20 cellular contexts compared by ENCODE assay signal in genomic region chr16:24111903-24112302, GRCh38.
A peak's percentile ranks its signal among the peaks of the same experiment; 100 is the strongest.
DNase-seq lines count a peak whose midpoint lies in the region; ATAC-seq, FAIRE-seq and TF ChIP-seq lines count a peak whose summit lies in the region.
"Had no signal": no experiment of that assay in that cellular context is flagged by ENCODE, and none has a peak within 500 bp of the region (broad histone marks: within the 10 kb centered on the region; RNA-seq: fewer than 3 reads in every experiment).

No MANE protein-coding gene starts in this region.

- in situ Hi-C loops in IMR-90 (cut with MboI; ENCODE audit: low sequenced_read_pairs) = no loop called here

- H3K9ac ChIP-seq in IMR-90 (ENCODE audit: low read depth, low read length) = no peak overlapping the region
- H3K9ac ChIP-seq: BLaER1 had no signal

- H3K9me3 ChIP-seq in A549 (no peaks in the 10 kb centered on the region), IMR-90 (ENCODE audit: control insufficient read depth, insufficient read depth, low read length) (no peaks in the 10 kb centered on the region)
- H3K9me3 ChIP-seq: BLaER1, Caco-2, HAP-1 had no signal

- H3K4me1 ChIP-seq in A549 (no peaks in the 10 kb centered on the region), IMR-90 (ENCODE audit: control insufficient read depth, insufficient read depth, low read length) (no peaks in the 10 kb centered on the region)
- H3K4me1 ChIP-seq: BLaER1, Caco-2, HAP-1 had no signal

- no peak for DNase-seq in A549 (ENCODE audit: low read depth in 1 of 2, low spot score in 1 of 2)
- DNase-seq in IMR-90 = no peak
- no peak for DNase-seq in effector memory CD8-positive, alpha-beta T cell
- no peak for DNase-seq in stimulated activated naive B cell treated with anti-CD40 and anti-IgM and Interleukin-4, amounts not matched to agents 10 μg/mL and 1 μg/mL and 100 μg/mL, for 72 hours
- DNase-seq in foreskin fibroblast = no peak
- DNase-seq: Caco-2; CD4-positive, CD25-positive, alpha-beta regulatory T cell; CD8-positive, alpha-beta T cell; DMS153; DND-41; GOT3; HFFc6 had no signal

- TF ChIP-seq CTCF in A549 (IDR thresholded peaks at IDR 0.05) (no peak), IMR-90 (conservative IDR thresholded peaks at IDR 0.05; ENCODE audit: low read depth, low read length) (no peak), foreskin fibroblast (IDR thresholded peaks at IDR 0.05; ENCODE audit: low read depth, low read length) (no peak)

- H3K18ac ChIP-seq in IMR-90 (ENCODE audit: low read depth, low read length) = no peak overlapping the region

- H3K9me3 Mint-ChIP-seq in effector memory CD8-positive, alpha-beta T cell = no peaks in the 10 kb centered on the region
- H3K9me3 Mint-ChIP-seq in stimulated activated naive B cell treated with anti-CD40 and anti-IgM and Interleukin-4, amounts not matched to agents 10 μg/mL and 1 μg/mL and 100 μg/mL, for 72 hours = peaks cover 0 to 6% of the 10 kb centered on the region in 2 donors
- H3K9me3 Mint-ChIP-seq: CD8-positive, alpha-beta T cell had no signal

- no peaks in the 10 kb centered on the region for H3K27me3 ChIP-seq in IMR-90 (ENCODE audit: control insufficient read depth, insufficient read depth, low read length)
- H3K27me3 ChIP-seq: BLaER1 had no signal

- peaks cover 30% of the 10 kb centered on the region for H3K36me3 Mint-ChIP-seq in effector memory CD8-positive, alpha-beta T cell (ENCODE audit: insufficient read depth)
- H3K36me3 Mint-ChIP-seq in stimulated activated naive B cell treated with anti-CD40 and anti-IgM and Interleukin-4, amounts not matched to agents 10 μg/mL and 1 μg/mL and 100 μg/mL, for 72 hours = peaks cover 34 to 45% of the 10 kb centered on the region in 2 donors

- 54% methylated on average over 2 of the region's 2 CpGs for WGBS in A549 (ENCODE audit: missing lambda C conversion rate)
- 44% methylated on average over 2 of the region's 2 CpGs; no CpG with 5 or more reads in 1 of the 2 experiments for WGBS in IMR-90 (ENCODE audit: extremely low coverage in 2 of 2, insufficient read length in 1 of 2), 2 experiments

- H3K9me1 ChIP-seq in IMR-90 (ENCODE audit: insufficient read depth, low read length) = no peaks in the 10 kb centered on the region

- H4K20me1 ChIP-seq in IMR-90 (ENCODE audit: insufficient read depth, low read length) = no peaks in the 10 kb centered on the region
- H4K20me1 ChIP-seq: BLaER1 had no signal

- H2AFZ ChIP-seq in IMR-90 (replicated peaks; ENCODE audit: low read length, poor library complexity) = no peak overlapping the region

- intact Hi-C loops in IMR-90 (cut with micrococcal nuclease) = no loop called here

- no peak overlapping the region for H3K4me2 ChIP-seq in A549
- H3K4me2 ChIP-seq in IMR-90 (ENCODE audit: low read depth, low read length) = no peak overlapping the region
- H3K4me2 ChIP-seq: BLaER1 had no signal

- H3K23ac ChIP-seq in IMR-90 (ENCODE audit: low read depth, low read length) = no peak overlapping the region

- H3K36me3 ChIP-seq in IMR-90 (ENCODE audit: control insufficient read depth, insufficient read depth, low read length) = no peaks in the 10 kb centered on the region
- H3K36me3 ChIP-seq: BLaER1, HAP-1 had no signal

- H3K27ac ChIP-seq in A549 (no peak overlapping the region), IMR-90 (ENCODE audit: insufficient read depth, low read length) (no peak overlapping the region)
- H3K27ac ChIP-seq: BLaER1, C4-2B had no signal

- TF ChIP-seq RAD21 in A549 (conservative IDR thresholded peaks at IDR 0.05 in 1 of 2, IDR thresholded peaks at IDR 0.05 in 1 of 2) (no peak), IMR-90 (IDR thresholded peaks at IDR 0.05; ENCODE audit: low read length) (no peak)

- no peak overlapping the region for H2BK15ac ChIP-seq in IMR-90 (ENCODE audit: low read depth, low read length)

- H3K79me1 ChIP-seq in IMR-90 (ENCODE audit: low read depth in 1 of 2, low read length in 2 of 2) = no peaks in the 10 kb centered on the region

- FAIRE-seq in A549 (lab: Jason Lieb, UNC) = no peak
- FAIRE-seq: G401.6, GM12892, H54 had no signal

- CTCF ChIA-PET in A549 (lab: Yijun Ruan, JAX) (no interaction called here), IMR-90 (lab: Yijun Ruan, JAX) (no interaction called here)

- ATAC-seq in A549 (no peak), IMR-90 (ENCODE audit: low read depth) (no peak), HG03045 (IDR thresholded peaks at IDR 0.05; ENCODE audit: unreplicated experiment) (no peak)
- ATAC-seq in effector memory CD8-positive, alpha-beta T cell (replicated peaks) = no peak
- no peak for ATAC-seq in stimulated activated naive B cell treated with anti-CD40 and anti-IgM and Interleukin-4, amounts not matched to agents 10 μg/mL and 1 μg/mL and 100 μg/mL, for 72 hours (replicated peaks)
- ATAC-seq: CD8-positive, alpha-beta T cell had no signal

- no peak overlapping the region for H2BK20ac ChIP-seq in IMR-90 (ENCODE audit: low read depth, low read length)

- POLR2A ChIA-PET in A549 (lab: Yijun Ruan, JAX) (no interaction called here), IMR-90 (lab: Charles Lee; ENCODE audit: unreplicated experiment) (no interaction called here)

- no peak overlapping the region for H3K4me3 Mint-ChIP-seq in effector memory CD8-positive, alpha-beta T cell
- no peak overlapping the region for H3K4me3 Mint-ChIP-seq in stimulated activated naive B cell treated with anti-CD40 and anti-IgM and Interleukin-4, amounts not matched to agents 10 μg/mL and 1 μg/mL and 100 μg/mL, for 72 hours
- H3K4me3 Mint-ChIP-seq: B cell; CD4-positive, CD25-positive, alpha-beta regulatory T cell; CD8-positive, alpha-beta T cell; HFFc6 had no signal

- BruUV-seq in IMR-90 (replicated peaks; lab: Mats Ljungman, UMichigan) = no TSS peak

- H2BK120ac ChIP-seq in IMR-90 (ENCODE audit: low read depth, low read length) = no peak overlapping the region

- no peak overlapping the region for H2AK5ac ChIP-seq in IMR-90 (ENCODE audit: low read depth, low read length)

- H4K8ac ChIP-seq in IMR-90 (ENCODE audit: low read depth in 2 of 2, low read length in 2 of 2) = no peak overlapping the region

- no peak overlapping the region for H3K14ac ChIP-seq in IMR-90 (replicated peaks; ENCODE audit: low read depth, low read length)

- H3K56ac ChIP-seq in IMR-90 (ENCODE audit: extremely low read depth, insufficient read depth, low read length) = no peak overlapping the region

- H2AK9ac ChIP-seq in IMR-90 (replicated peaks; ENCODE audit: low read depth, low read length, poor library complexity) = no peak overlapping the region

- no peak overlapping the region for H4K91ac ChIP-seq in IMR-90 (ENCODE audit: insufficient read depth, low read depth, low read length)

- H3K4me3 ChIP-seq in A549 = no peak overlapping the region
- H3K4me3 ChIP-seq in IMR-90 (ENCODE audit: insufficient read depth, low read depth, low read length) = no peak overlapping the region
- H3K4me3 ChIP-seq in foreskin fibroblast (ENCODE audit: low read depth in 1 of 2, low read length in 2 of 2) = no peak overlapping the region
- H3K4me3 ChIP-seq: BLaER1, HAP-1 had no signal

- no peak overlapping the region for H3K4ac ChIP-seq in IMR-90 (ENCODE audit: low read depth, low read length)

- no peaks in the 10 kb centered on the region for H3K27me3 Mint-ChIP-seq in effector memory CD8-positive, alpha-beta T cell
- H3K27me3 Mint-ChIP-seq in stimulated activated naive B cell treated with anti-CD40 and anti-IgM and Interleukin-4, amounts not matched to agents 10 μg/mL and 1 μg/mL and 100 μg/mL, for 72 hours = no peaks in the 10 kb centered on the region
- H3K27me3 Mint-ChIP-seq: B cell; CD4-positive, CD25-positive, alpha-beta regulatory T cell had no signal

- H3K4me1 Mint-ChIP-seq in effector memory CD8-positive, alpha-beta T cell (ENCODE audit: low read depth in 2 of 2) = peaks cover 0 to 28% of the 10 kb centered on the region in 2 donors
- peaks cover 0 to 1% of the 10 kb centered on the region in 2 donors for H3K4me1 Mint-ChIP-seq in stimulated activated naive B cell treated with anti-CD40 and anti-IgM and Interleukin-4, amounts not matched to agents 10 μg/mL and 1 μg/mL and 100 μg/mL, for 72 hours

- H2BK5ac ChIP-seq in IMR-90 (ENCODE audit: low read depth, low read length, poor library complexity, severe bottlenecking) = no peak overlapping the region

- H3K27ac Mint-ChIP-seq in effector memory CD8-positive, alpha-beta T cell = peak overlapping the region; percentile 51 to 75
- H3K27ac Mint-ChIP-seq in stimulated activated naive B cell treated with anti-CD40 and anti-IgM and Interleukin-4, amounts not matched to agents 10 μg/mL and 1 μg/mL and 100 μg/mL, for 72 hours = peak overlapping the region; percentile 72
- H3K27ac Mint-ChIP-seq: B cell; CD8-positive, alpha-beta T cell; HFFc6 had no signal

- TF ChIP-seq POLR2A in A549 (IDR thresholded peaks at IDR 0.05; ENCODE audit: low read length) (no peak), IMR-90 (IDR thresholded peaks at IDR 0.05; ENCODE audit: low read depth, low read length) (no peak)

- dilution Hi-C loops in IMR-90 (cut with HindIII; ENCODE audit: low sequenced_read_pairs, unreplicated experiment) = no loop called here

- no peak for TF ChIP-seq EP300 in A549 (IDR thresholded peaks at IDR 0.05)

- no peak overlapping the region for H4K5ac ChIP-seq in IMR-90 (ENCODE audit: low read depth, low read length)

TF ChIP-seq in A549, 52 proteins besides CTCF, POLR2A, EP300 and RAD21 (continues in another document):
- TF ChIP-seq PBX3 (IDR thresholded peaks at IDR 0.05) = no peak
- no peak for TF ChIP-seq NFE2L2 (conservative IDR thresholded peaks at IDR 0.05; ENCODE audit: low read length)
- peak; percentile 85 for TF ChIP-seq MAFK (IDR thresholded peaks at IDR 0.05; ENCODE audit: partially characterized antibody)

TF ChIP-seq in IMR-90, 13 proteins besides CTCF, POLR2A, EP300 and RAD21:
- TF ChIP-seq NFE2L2 (IDR thresholded peaks at IDR 0.05; ENCODE audit: low read depth, low read length) (no peak), SMC3 (IDR thresholded peaks at IDR 0.05; ENCODE audit: low read depth, low read length) (no peak), FOS (IDR thresholded peaks at IDR 0.05; ENCODE audit: low read depth, low read length) (no peak), RFX5 (IDR thresholded peaks at IDR 0.05; ENCODE audit: low read depth, low read length) (no peak), MAFK (IDR thresholded peaks at IDR 0.05; ENCODE audit: low read depth, low read length) (peak; percentile 75), MAZ (IDR thresholded peaks at IDR 0.05; ENCODE audit: borderline replicate concordance, low read depth, low read length) (no peak)
